Comparison of ENCODE assay signal across 35 cellular contexts in the genomic region with DNA sequence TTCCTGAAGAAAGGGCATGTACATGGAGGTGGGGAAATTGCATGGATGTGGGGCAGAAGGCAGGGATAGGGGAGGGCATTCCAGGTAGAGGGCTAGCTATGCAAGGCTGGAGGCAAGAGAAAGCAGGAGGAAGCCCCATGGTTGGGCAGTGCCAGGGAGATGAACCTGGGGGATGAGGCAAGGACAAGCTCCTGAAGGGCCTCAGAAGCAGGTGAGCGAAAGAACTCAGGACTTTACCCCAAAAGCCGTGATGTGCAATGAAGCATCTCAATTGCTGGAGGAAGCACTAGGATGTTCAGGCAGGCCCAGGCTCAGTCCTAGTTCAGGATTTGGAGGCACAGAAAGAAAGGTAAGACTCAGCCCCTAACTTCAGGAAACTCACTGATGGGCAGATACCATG.
A peak's percentile ranks its signal among the peaks of the same experiment; 100 is the strongest.
DNase-seq lines count a peak whose midpoint lies in the region; ATAC-seq, FAIRE-seq and TF ChIP-seq lines count a peak whose summit lies in the region.
"Had no signal": no experiment of that assay in that cellular context is flagged by ENCODE, and none has a peak within 500 bp of the region (broad histone marks: within the 10 kb centered on the region; RNA-seq: fewer than 3 reads in every experiment).

No MANE protein-coding gene starts in this region.

- no peaks in the 10 kb centered on the region for H4K20me1 ChIP-seq in osteoblast (ENCODE audit: insufficient read depth, low read length)

- H3K27me3 Mint-ChIP-seq in CD4-positive, alpha-beta memory T cell: no peaks in the 10 kb centered on the region
- peaks cover 8 to 18% (median 17%) of the 10 kb centered on the region in 3 donors for H3K27me3 Mint-ChIP-seq in immature natural killer cell (ENCODE audit: low read depth in 3 of 3)
- H3K27me3 Mint-ChIP-seq in osteocyte (ENCODE audit: unreplicated experiment): no peaks in the 10 kb centered on the region
- H3K27me3 Mint-ChIP-seq: activated CD4-positive, alpha-beta memory T cell treated with anti-CD3 and anti-CD28 coated beads for 36 hours; activated naive CD8-positive, alpha-beta T cell had no signal

- intact Hi-C loops in CD4-positive, alpha-beta memory T cell (cut with micrococcal nuclease): no loop called here
- intact Hi-C loops in pancreas (cut with DNase I): no loop called here

- H3K4me1 ChIP-seq in ACC112 (ENCODE audit: control insufficient read depth, insufficient read depth, low read length, unreplicated experiment) (peaks cover 23% of the 10 kb centered on the region), osteoblast (ENCODE audit: insufficient read depth, low read length) (peaks cover 20% of the 10 kb centered on the region), pancreas (no peaks in the 10 kb centered on the region)
- peaks cover 10% of the 10 kb centered on the region for H3K4me1 ChIP-seq in CD4-positive, alpha-beta memory T cell (ENCODE audit: insufficient read depth, low read length)
- H3K4me1 ChIP-seq: HAP-1, right lobe of liver had no signal

- H2AFZ ChIP-seq in ACC112 (ENCODE audit: low read length, unreplicated experiment): no peak overlapping the region
- no peak overlapping the region for H2AFZ ChIP-seq in osteoblast (ENCODE audit: low read length)

- H3K4me2 ChIP-seq in osteoblast (ENCODE audit: insufficient read depth, low read length): no peak overlapping the region

- peaks cover 3 to 11% of the 10 kb centered on the region in 2 donors for H3K36me3 Mint-ChIP-seq in CD4-positive, alpha-beta memory T cell
- peaks cover 0 to 6% (median 4%) of the 10 kb centered on the region in 3 donors for H3K36me3 Mint-ChIP-seq in immature natural killer cell
- H3K36me3 Mint-ChIP-seq in osteocyte (ENCODE audit: unreplicated experiment): peaks cover 6% of the 10 kb centered on the region
- H3K36me3 Mint-ChIP-seq: activated CD4-positive, alpha-beta memory T cell treated with anti-CD3 and anti-CD28 coated beads for 36 hours had no signal

- no peak for TF ChIP-seq CTCF in osteoblast (IDR thresholded peaks at IDR 0.05; ENCODE audit: extremely low read depth, low read depth, low read length)
- TF ChIP-seq CTCF in pancreas (IDR thresholded peaks at IDR 0.05): no peak
- no peak for TF ChIP-seq CTCF in osteocyte (IDR thresholded peaks at IDR 0.05)

- H3K9me3 ChIP-seq in CD4-positive, alpha-beta memory T cell (ENCODE audit: control insufficient read depth in 1 of 2, low read length in 2 of 2): no peaks in the 10 kb centered on the region
- no peaks in the 10 kb centered on the region for H3K9me3 ChIP-seq in osteoblast (ENCODE audit: low read depth, low read length)
- no peaks in the 10 kb centered on the region for H3K9me3 ChIP-seq in pancreas
- H3K9me3 ChIP-seq: HAP-1, mucosa of descending colon, right lobe of liver, tibial artery had no signal

- CTCF ChIA-PET in CD4-positive, alpha-beta memory T cell (lab: Charles Lee; ENCODE audit: partially characterized antibody): no interaction called here

- DNase-seq in CD4-positive, alpha-beta memory T cell: no peak
- DNase-seq in immature natural killer cell: no peak
- DNase-seq in osteoblast (ENCODE audit: insufficient read length, low spot score, missing footprints): no peak
- no peak for DNase-seq in H4 (ENCODE audit: low spot score)
- DNase-seq in pancreas: no peak
- no peak for DNase-seq in osteocyte (ENCODE audit: extremely low spot score, unreplicated experiment)
- DNase-seq: activated CD4-positive, alpha-beta memory T cell treated with anti-CD3 and anti-CD28 coated beads for 36 hours; activated CD8-positive, alpha-beta memory T cell treated with anti-CD3 and anti-CD28 coated beads, Interleukin-2, amount 50 U/mL, for 4 hours; aorta; Calu3; cortex of kidney; DND-41; effector memory CD4-positive, alpha-beta T cell; GF-D8; Karpas-422; mucosa of descending colon; NCI-H2029 treated with DMSO at 0.1 percent for 48 hours; NCI-H526; nephron progenitor cell; NK-92 treated with Interleukin-12 subunit alpha and Interleukin-12 subunit beta, amount 100 ng/mL, for 24 hours; PC-3; Right ventricle myocardium superior; stimulated activated CD4-positive, alpha-beta T cell treated with anti-CD3 and anti-CD28 coated beads, Interleukin-12 subunit alpha, Interleukin-12 subunit beta, amount 100 ng/mL, for 4 hours; stimulated activated CD4-positive, alpha-beta T cell treated with anti-CD3 and anti-CD28 coated beads, Interleukin-2, amount 100 ng/mL, for 48 hours; T-helper 2 cell; tibial artery had no signal

- no peak overlapping the region for H3K4me3 Mint-ChIP-seq in CD4-positive, alpha-beta memory T cell
- H3K4me3 Mint-ChIP-seq in immature natural killer cell (no peak overlapping the region), osteocyte (ENCODE audit: unreplicated experiment) (no peak overlapping the region)
- H3K4me3 Mint-ChIP-seq: activated CD4-positive, alpha-beta memory T cell treated with anti-CD3 and anti-CD28 coated beads for 36 hours; activated naive CD8-positive, alpha-beta T cell; nephron progenitor cell had no signal

- peaks cover 9 to 19% (median 11%) of the 10 kb centered on the region in 4 donors for H3K4me1 Mint-ChIP-seq in CD4-positive, alpha-beta memory T cell
- H3K4me1 Mint-ChIP-seq in immature natural killer cell (peaks cover 37 to 47% of the 10 kb centered on the region in 2 donors), osteocyte (ENCODE audit: unreplicated experiment) (peaks cover 15% of the 10 kb centered on the region)

- no peaks in the 10 kb centered on the region for H3K9me3 Mint-ChIP-seq in CD4-positive, alpha-beta memory T cell
- no peaks in the 10 kb centered on the region for H3K9me3 Mint-ChIP-seq in immature natural killer cell
- no peaks in the 10 kb centered on the region for H3K9me3 Mint-ChIP-seq in osteocyte (ENCODE audit: unreplicated experiment)
- H3K9me3 Mint-ChIP-seq: activated CD4-positive, alpha-beta memory T cell treated with anti-CD3 and anti-CD28 coated beads for 36 hours; nephron progenitor cell had no signal

- no peak overlapping the region for H3K4me3 ChIP-seq in ACC112 (ENCODE audit: low read depth, low read length)
- H3K4me3 ChIP-seq in CD4-positive, alpha-beta memory T cell (ENCODE audit: low read length in 2 of 2): no peak overlapping the region
- no peak overlapping the region for H3K4me3 ChIP-seq in osteoblast (ENCODE audit: insufficient read depth, low read length)
- no peak overlapping the region for H3K4me3 ChIP-seq in pancreas
- H3K4me3 ChIP-seq: cardiac muscle cell, HAP-1, mucosa of descending colon, right lobe of liver, tibial artery had no signal

- 97 to 99% methylated on average over 2 of the region's 2 CpGs for WGBS in pancreas, 2 donors

- no peak for ATAC-seq in pancreas
- ATAC-seq: activated CD4-positive, CD25-positive, alpha-beta regulatory T cell treated with anti-CD3 and anti-CD28 coated beads, Interleukin-2, amount 50 U/mL, for 24 hours; HepG2; mucosa of descending colon; right lobe of liver had no signal

- no peaks in the 10 kb centered on the region for H3K36me3 ChIP-seq in ACC112 (ENCODE audit: insufficient read depth, low read length)
- H3K36me3 ChIP-seq in CD4-positive, alpha-beta memory T cell (ENCODE audit: insufficient read depth, low read length): no peaks in the 10 kb centered on the region
- H3K36me3 ChIP-seq in osteoblast (ENCODE audit: insufficient read depth, low read length): no peaks in the 10 kb centered on the region
- no peaks in the 10 kb centered on the region for H3K36me3 ChIP-seq in pancreas
- H3K36me3 ChIP-seq: cardiac muscle cell, HAP-1, right lobe of liver had no signal

- H3K79me2 ChIP-seq in ACC112 (ENCODE audit: control insufficient read depth, insufficient read depth, low read length, unreplicated experiment) (no peaks in the 10 kb centered on the region), osteoblast (ENCODE audit: insufficient read depth, low read length) (no peaks in the 10 kb centered on the region)

- FAIRE-seq in pancreas (lab: Jason Lieb, UNC): no peak
- FAIRE-seq: HepG2, islet of Langerhans had no signal

- peak overlapping the region in 4 of 7 donors; percentile 15 to 60 (median 30) for H3K27ac Mint-ChIP-seq in CD4-positive, alpha-beta memory T cell
- H3K27ac Mint-ChIP-seq in immature natural killer cell (peak overlapping the region in 5 of 6 donors; percentile 87 to 93 (median 90)), osteocyte (ENCODE audit: unreplicated experiment) (no peak overlapping the region)
- H3K27ac Mint-ChIP-seq: activated CD4-positive, alpha-beta memory T cell treated with anti-CD3 and anti-CD28 coated beads for 36 hours; activated naive CD8-positive, alpha-beta T cell; nephron progenitor cell had no signal

- POLR2A ChIA-PET in CD4-positive, alpha-beta memory T cell (lab: Charles Lee; ENCODE audit: partially characterized antibody): no interaction called here

- H3K27ac ChIP-seq in ACC112 (ENCODE audit: low read depth, low read length) (peak overlapping the region; percentile 92; the same call in 1 of the 2 replicates), osteoblast (ENCODE audit: low read depth, low read length) (peak overlapping the region; percentile 95), pancreas (no peak overlapping the region)
- no peak overlapping the region for H3K27ac ChIP-seq in CD4-positive, alpha-beta memory T cell (ENCODE audit: low read depth, low read length)
- H3K27ac ChIP-seq: C4-2B, cardiac muscle cell had no signal

- no peaks in the 10 kb centered on the region for H3K27me3 ChIP-seq in ACC112 (ENCODE audit: insufficient read depth, low read length)
- H3K27me3 ChIP-seq in CD4-positive, alpha-beta memory T cell (ENCODE audit: insufficient read depth, low read length): no peaks in the 10 kb centered on the region
- no peaks in the 10 kb centered on the region for H3K27me3 ChIP-seq in osteoblast (ENCODE audit: insufficient read depth, low read length)
- no peaks in the 10 kb centered on the region for H3K27me3 ChIP-seq in pancreas
- H3K27me3 ChIP-seq: cardiac muscle cell, right lobe of liver, tibial artery had no signal

Comparison
In these comparisons a context has a peak if more than half of its experiments do, and no peak if none do; other contexts are left out.
1. H3K27ac ChIP-seq: peak in ACC112 (single experiment) and osteoblast (single experiment); none in CD4-positive, alpha-beta memory T cell (single experiment) and pancreas (0 of 4).